In genomic region chr9:119369670-119370366, GRCh38 we compare ENCODE assay signal across 1 cellular context.
TF ChIP-seq lines count a peak whose summit lies in the region.

No MANE protein-coding gene starts in this region.

TF ChIP-seq in HEK293, 187 proteins besides CTCF, POLR2A, EP300 and RAD21 (continued from another document):
- no peak for TF ChIP-seq REST (tag by site-specific recombination; IDR thresholded peaks at IDR 0.05)
- no peak for TF ChIP-seq ZNF792 (tag by site-specific recombination; IDR thresholded peaks at IDR 0.05)
- TF ChIP-seq, protein P1, sequence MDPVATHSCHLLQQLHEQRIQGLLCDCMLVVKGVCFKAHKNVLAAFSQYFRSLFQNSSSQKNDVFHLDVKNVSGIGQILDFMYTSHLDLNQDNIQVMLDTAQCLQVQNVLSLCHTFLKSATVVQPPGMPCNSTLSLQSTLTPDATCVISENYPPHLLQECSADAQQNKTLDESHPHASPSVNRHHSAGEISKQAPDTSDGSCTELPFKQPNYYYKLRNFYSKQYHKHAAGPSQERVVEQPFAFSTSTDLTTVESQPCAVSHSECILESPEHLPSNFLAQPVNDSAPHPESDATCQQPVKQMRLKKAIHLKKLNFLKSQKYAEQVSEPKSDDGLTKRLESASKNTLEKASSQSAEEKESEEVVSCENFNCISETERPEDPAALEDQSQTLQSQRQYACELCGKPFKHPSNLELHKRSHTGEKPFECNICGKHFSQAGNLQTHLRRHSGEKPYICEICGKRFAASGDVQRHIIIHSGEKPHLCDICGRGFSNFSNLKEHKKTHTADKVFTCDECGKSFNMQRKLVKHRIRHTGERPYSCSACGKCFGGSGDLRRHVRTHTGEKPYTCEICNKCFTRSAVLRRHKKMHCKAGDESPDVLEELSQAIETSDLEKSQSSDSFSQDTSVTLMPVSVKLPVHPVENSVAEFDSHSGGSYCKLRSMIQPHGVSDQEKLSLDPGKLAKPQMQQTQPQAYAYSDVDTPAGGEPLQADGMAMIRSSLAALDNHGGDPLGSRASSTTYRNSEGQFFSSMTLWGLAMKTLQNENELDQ (tag by site-specific recombination; IDR thresholded peaks at IDR 0.05; ENCODE audit: low read depth) = no peak
- no peak for TF ChIP-seq ZNF600 (tag by site-specific recombination; IDR thresholded peaks at IDR 0.05)
- TF ChIP-seq ZNF394 (tag by site-specific recombination; IDR thresholded peaks at IDR 0.05; ENCODE audit: borderline replicate concordance) = no peak
- no peak for TF ChIP-seq ZNF214 (tag by site-specific recombination; IDR thresholded peaks at IDR 0.05; ENCODE audit: borderline replicate concordance)
- TF ChIP-seq ZNF654 (tag by site-specific recombination; IDR thresholded peaks at IDR 0.05; ENCODE audit: low read depth) = no peak
